ENCODE assay signal across 9 cellular contexts in genomic region chr15:84826369-84826823, GRCh38. TPM values are rescaled to one million over a fixed set of nuclear protein-coding genes. Genes with fewer than 3 reads are reported as not detected.
A peak's percentile ranks its signal among the peaks of the same experiment; 100 is the strongest.
DNase-seq lines count a peak whose midpoint lies in the region; ATAC-seq and TF ChIP-seq lines count a peak whose summit lies in the region.
"Had no signal": no experiment of that assay in that cellular context is flagged by ENCODE, and none has a peak within 500 bp of the region (broad histone marks: within the 10 kb centered on the region; RNA-seq: fewer than 3 reads in every experiment).

No MANE protein-coding gene starts in this region.

- TF ChIP-seq CTCF in endothelial cell (IDR thresholded peaks at IDR 0.05; ENCODE audit: unreplicated experiment) (peak; percentile 48), gastroesophageal sphincter (IDR thresholded peaks at IDR 0.05) (no peak)

- H3K36me3 ChIP-seq in skeletal muscle tissue (ENCODE audit: control insufficient read depth in 3 of 3, insufficient read depth in 3 of 3, low read length in 3 of 3) (peaks cover 24 to 44% (median 34%) of the 10 kb centered on the region in 3 donors), gastroesophageal sphincter (peaks cover 0 to 8% of the 10 kb centered on the region in 2 donors)

- H3K36me3 Mint-ChIP-seq in endothelial cell (ENCODE audit: low read depth, unreplicated experiment): peaks cover 17% of the 10 kb centered on the region
- H3K36me3 Mint-ChIP-seq: stimulated activated naive B cell treated with anti-CD40 and anti-IgM and Interleukin-4, amounts not matched to agents 10 μg/mL and 1 μg/mL and 100 μg/mL, for 72 hours had no signal

- H3K4me1 ChIP-seq in skeletal muscle tissue (ENCODE audit: control insufficient read depth in 3 of 3, insufficient read depth in 3 of 3, low read length in 3 of 3): peaks cover 91 to 97% (median 92%) of the 10 kb centered on the region in 3 donors
- peaks cover 10 to 98% (median 18%) of the 10 kb centered on the region in 3 donors for H3K4me1 ChIP-seq in gastroesophageal sphincter

- H3K4me3 ChIP-seq in skeletal muscle tissue (ENCODE audit: low read length in 3 of 3): peak overlapping the region in 1 of 3 donors; percentile 37
- H3K4me3 ChIP-seq in gastroesophageal sphincter: no peak overlapping the region

- H3K9me3 ChIP-seq in skeletal muscle tissue (ENCODE audit: control insufficient read depth in 3 of 3, low read length in 3 of 3) (no peaks in the 10 kb centered on the region), gastroesophageal sphincter (no peaks in the 10 kb centered on the region)

- no peak for TF ChIP-seq EP300 in gastroesophageal sphincter (IDR thresholded peaks at IDR 0.05)

- ATAC-seq in GM18498 (IDR thresholded peaks at IDR 0.05; ENCODE audit: unreplicated experiment) (no peak), gastroesophageal sphincter (no peak)

- H3K27ac ChIP-seq in skeletal muscle tissue (ENCODE audit: low read depth, low read length): peak overlapping the region; percentile 97
- H3K27ac ChIP-seq in gastroesophageal sphincter: peak overlapping the region in 2 of 4 donors; percentile 26 to 91

- H3K27me3 ChIP-seq in skeletal muscle tissue (ENCODE audit: control insufficient read depth in 3 of 3, insufficient read depth in 3 of 3, low read length in 3 of 3): no peaks in the 10 kb centered on the region
- no peaks in the 10 kb centered on the region for H3K27me3 ChIP-seq in gastroesophageal sphincter

- H3K27ac Mint-ChIP-seq in endothelial cell (ENCODE audit: unreplicated experiment): no peak overlapping the region
- H3K27ac Mint-ChIP-seq: stimulated activated naive B cell treated with anti-CD40 and anti-IgM and Interleukin-4, amounts not matched to agents 10 μg/mL and 1 μg/mL and 100 μg/mL, for 72 hours had no signal

- peaks cover 46% of the 10 kb centered on the region for H3K4me1 Mint-ChIP-seq in endothelial cell (ENCODE audit: unreplicated experiment)
- H3K4me1 Mint-ChIP-seq: stimulated activated naive B cell treated with anti-CD40 and anti-IgM and Interleukin-4, amounts not matched to agents 10 μg/mL and 1 μg/mL and 100 μg/mL, for 72 hours had no signal

- TF ChIP-seq POLR2A in gastroesophageal sphincter (IDR thresholded peaks at IDR 0.05): no peak

- no peak overlapping the region for H3K4me3 Mint-ChIP-seq in endothelial cell (ENCODE audit: unreplicated experiment)
- H3K4me3 Mint-ChIP-seq: stimulated activated naive B cell treated with anti-CD40 and anti-IgM and Interleukin-4, amounts not matched to agents 10 μg/mL and 1 μg/mL and 100 μg/mL, for 72 hours had no signal

- 100% methylated on average over 1 of the region's 6 CpGs; no CpG with 5 or more reads in 1 of the 2 donors for WGBS in gastroesophageal sphincter (ENCODE audit: low coverage in 1 of 2), 2 donors

- DNase-seq in NCI-H524 (lab: John Stamatoyannopoulos, UW): peak; percentile 16
- no peak for DNase-seq in NCI-H524 treated with DMSO at 0.1 percent for 48 hours (lab: John Stamatoyannopoulos, UW)
- DNase-seq in NAMALWA (ENCODE audit: low spot score): peak; percentile 51
- peak; percentile 46 for DNase-seq in endothelial cell (ENCODE audit: low spot score)
- DNase-seq in kidney glomerular epithelial cell (lab: John Stamatoyannopoulos, UW): no peak
- DNase-seq: stimulated activated naive B cell treated with anti-CD40 and anti-IgM and Interleukin-4, amounts not matched to agents 10 μg/mL and 1 μg/mL and 100 μg/mL, for 72 hours had no signal

- H3K27me3 Mint-ChIP-seq in endothelial cell (ENCODE audit: unreplicated experiment): peaks cover 10% of the 10 kb centered on the region
- H3K27me3 Mint-ChIP-seq: stimulated activated naive B cell treated with anti-CD40 and anti-IgM and Interleukin-4, amounts not matched to agents 10 μg/mL and 1 μg/mL and 100 μg/mL, for 72 hours had no signal

- H3K9ac ChIP-seq in skeletal muscle tissue (ENCODE audit: low read depth in 1 of 3, low read length in 3 of 3): peak overlapping the region in 2 of 3 donors; percentile 40 to 69

- no peaks in the 10 kb centered on the region for H3K9me3 Mint-ChIP-seq in endothelial cell (ENCODE audit: unreplicated experiment)
- H3K9me3 Mint-ChIP-seq: stimulated activated naive B cell treated with anti-CD40 and anti-IgM and Interleukin-4, amounts not matched to agents 10 μg/mL and 1 μg/mL and 100 μg/mL, for 72 hours had no signal

RNA-seq across cellular contexts. Expression of gene ALPK3, which starts 9.2 kb away (rescaled TPM):
- total RNA-seq in endothelial cell (ENCODE audit: unreplicated experiment): 94.2 TPM
- 33.4 TPM for total RNA-seq in skeletal muscle tissue
- 10 to 100 TPM; 19.1 to 34.4 (median 26.5) TPM for total RNA-seq in gastroesophageal sphincter

RNA-seq across cellular contexts. Expression of gene SLC28A1, which starts 58.1 kb away (rescaled TPM):
- not detected for total RNA-seq in endothelial cell (ENCODE audit: unreplicated experiment)
- total RNA-seq in skeletal muscle tissue: 0.52 TPM
- not detected for total RNA-seq in gastroesophageal sphincter

Comparison
In these comparisons a context has a peak if more than half of its experiments do, and no peak if none do; other contexts are left out.
1. DNase-seq: peak in NCI-H524 (2 of 2), NAMALWA (single experiment) and endothelial cell (single experiment); none in NCI-H524 treated with DMSO at 0.1 percent for 48 hours (single experiment) and kidney glomerular epithelial cell (single experiment).